ENCODE assay signal across 8 cellular contexts in the genomic region with DNA sequence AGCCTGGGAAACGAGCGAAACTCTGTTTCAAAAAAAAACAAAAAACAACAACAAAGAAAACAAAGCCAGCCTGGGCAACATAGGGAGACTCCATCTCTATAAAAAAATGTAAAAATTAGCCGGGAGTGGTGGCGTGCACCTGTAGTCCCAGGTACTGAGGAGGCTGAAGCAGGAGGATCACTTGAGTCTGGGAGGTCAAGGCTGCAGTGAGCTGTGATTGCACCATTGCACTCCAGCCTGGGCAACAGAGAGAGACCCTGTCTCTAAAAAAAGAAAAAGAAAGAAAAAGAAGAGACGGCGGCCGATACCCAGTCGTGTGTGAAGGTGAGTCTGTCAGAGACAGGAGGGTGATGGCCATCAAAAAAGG. TPM values are rescaled to one million over a fixed set of nuclear protein-coding genes. Genes with fewer than 3 reads are reported as not detected.
DNase-seq lines count a peak whose midpoint lies in the region; ATAC-seq and TF ChIP-seq lines count a peak whose summit lies in the region.
"Not testable (repeated sequence)": the region's sequence is repeated elsewhere in the genome, so short reads cannot be mapped to it uniquely, and the experiment has no call there.

No MANE protein-coding gene starts in this region.

- intact Hi-C loops in Panc1 (cut with micrococcal nuclease; ENCODE audit: unreplicated experiment) = not testable (repeated sequence)

- peaks cover 26 to 79% (median 58%) of the 10 kb centered on the region in 10 experiments for H3K4me1 ChIP-seq in BLaER1 treated with 17β-estradiol and CSF1 and Interleukin-3, amounts not matched to agents 10 nM and 100 nM
- H3K4me1 ChIP-seq in HEK293 (ENCODE audit: control insufficient read depth, insufficient read depth, low read length); Panc1 (ENCODE audit: control insufficient read depth, insufficient read depth, low read length); subcutaneous abdominal adipose tissue (ENCODE audit: control insufficient read depth in 5 of 5, insufficient read depth in 5 of 5, low read length in 5 of 5): not testable (repeated sequence)
- peaks cover 15% of the 10 kb centered on the region for H3K4me1 ChIP-seq in effector memory CD4-positive, alpha-beta T cell (ENCODE audit: control insufficient read depth, insufficient read depth, low read length, poor library complexity, severe bottlenecking)

- BruUV-seq in Panc1 (replicated peaks; lab: Mats Ljungman, UMichigan) = not testable (repeated sequence)

- peak overlapping the region in 8 of 11 experiments; percentile 49 to 70 (median 63); a peak in 15 of 22 replicates for H3K27ac ChIP-seq in BLaER1 treated with 17β-estradiol and CSF1 and Interleukin-3, amounts not matched to agents 10 nM and 100 nM
- H3K27ac ChIP-seq in HEK293 (ENCODE audit: extremely low read depth, low read depth, low read length); effector memory CD4-positive, alpha-beta T cell (ENCODE audit: insufficient read depth, low read length, poor library complexity, severe bottlenecking); subcutaneous abdominal adipose tissue (ENCODE audit: low read depth, low read length): not testable (repeated sequence)
- peak overlapping the region; percentile 82 for H3K27ac ChIP-seq in Panc1 (ENCODE audit: low read length)

- peak; percentile 2; the same call in 1 of the 2 replicates for ATAC-seq in Panc1

- H3K27me3 ChIP-seq in BLaER1 treated with 17β-estradiol and CSF1 and Interleukin-3, amounts not matched to agents 10 nM and 100 nM; Panc1 (ENCODE audit: control insufficient read depth, insufficient read depth, low read length); effector memory CD4-positive, alpha-beta T cell (replicated peaks; ENCODE audit: control insufficient read depth, insufficient read depth, low read length, poor library complexity, severe bottlenecking); subcutaneous abdominal adipose tissue (ENCODE audit: control insufficient read depth in 5 of 5, insufficient read depth in 4 of 5, low read length in 5 of 5): not testable (repeated sequence)

- TF ChIP-seq CTCF in HEK293 (tag by site-specific recombination; IDR thresholded peaks at IDR 0.05); Panc1 (IDR thresholded peaks at IDR 0.05); neural crest cell (conservative IDR thresholded peaks at IDR 0.05): not testable (repeated sequence)

- H3K36me3 Mint-ChIP-seq in activated naive CD4-positive, alpha-beta T cell treated with anti-CD3 and anti-CD28 coated beads, Interleukin-2, amount 10 ng/mL, durations not matched to agents 7 days and 5 days; immature natural killer cell; neural crest cell (ENCODE audit: low read depth): not testable (repeated sequence)

- not testable (repeated sequence) for H3K27me3 Mint-ChIP-seq in activated naive CD4-positive, alpha-beta T cell treated with anti-CD3 and anti-CD28 coated beads, Interleukin-2, amount 10 ng/mL, durations not matched to agents 7 days and 5 days; immature natural killer cell (ENCODE audit: low read depth in 3 of 3); neural crest cell (ENCODE audit: low read depth)

- not testable (repeated sequence) for H3K27ac Mint-ChIP-seq in activated naive CD4-positive, alpha-beta T cell treated with anti-CD3 and anti-CD28 coated beads, Interleukin-2, amount 10 ng/mL, durations not matched to agents 7 days and 5 days; neural crest cell (ENCODE audit: unreplicated experiment)
- H3K27ac Mint-ChIP-seq in immature natural killer cell = peak overlapping the region; percentile 38 to 88 (median 74)

- peak overlapping the region; percentile 53 to 74 (median 65) for H3K4me3 ChIP-seq in BLaER1 treated with 17β-estradiol and CSF1 and Interleukin-3, amounts not matched to agents 10 nM and 100 nM
- H3K4me3 ChIP-seq in HEK293 (ENCODE audit: low read depth, low read length) = peak overlapping the region; percentile 34
- peak overlapping the region; percentile 53 to 79 for H3K4me3 ChIP-seq in Panc1 (ENCODE audit: low read depth in 2 of 2, low read length in 2 of 2)
- peak overlapping the region; percentile 69 for H3K4me3 ChIP-seq in effector memory CD4-positive, alpha-beta T cell (ENCODE audit: insufficient read depth, low read depth, low read length, poor library complexity, severe bottlenecking)
- H3K4me3 ChIP-seq in subcutaneous abdominal adipose tissue (ENCODE audit: low read depth in 1 of 5, low read length in 5 of 5) = peak overlapping the region in 4 of 5 donors; percentile 59 to 79 (median 74)

- H3K4me1 Mint-ChIP-seq in activated naive CD4-positive, alpha-beta T cell treated with anti-CD3 and anti-CD28 coated beads, Interleukin-2, amount 10 ng/mL, durations not matched to agents 7 days and 5 days = peaks cover 28% of the 10 kb centered on the region
- not testable (repeated sequence) for H3K4me1 Mint-ChIP-seq in immature natural killer cell, neural crest cell

- CTCF ChIA-PET in HEK293 (lab: Yijun Ruan, JAX) (interaction anchor here (1.1 to 1.2 kb wide), 2 partner anchors 8 to 198 kb away, joined by 4 to 6 read pairs; no protein-coding TSS in a partner anchor), Panc1 (lab: Charles Lee) (interaction anchor here (0.6 to 0.9 kb wide), 3 partner anchors 21 to 246 kb away, joined by 4 read pairs; no protein-coding TSS in a partner anchor)
- CTCF ChIA-PET in activated naive CD4-positive, alpha-beta T cell treated with anti-CD3 and anti-CD28 coated beads, Interleukin-2, amount 10 ng/mL, durations not matched to agents 7 days and 5 days (lab: Charles Lee) = interaction anchor here (0.7 kb wide), 2 partner anchors 17 to 258 kb away, joined by 3 to 4 read pairs; no protein-coding TSS in a partner anchor

- not testable (repeated sequence) for DNase-seq in Panc1 (ENCODE audit: low read depth, low spot score); activated naive CD4-positive, alpha-beta T cell treated with anti-CD3 and anti-CD28 coated beads, Interleukin-2, amount 10 ng/mL, durations not matched to agents 7 days and 5 days; effector memory CD4-positive, alpha-beta T cell; immature natural killer cell; neural crest cell (ENCODE audit: low read depth, low spot score)

- in situ Hi-C loops in Panc1 (cut with HindIII; ENCODE audit: low pct_unique_long_range_greater_than_20kb, low sequenced_read_pairs) = not testable (repeated sequence)

- peaks cover 0 to 35% (median 9%) of the 10 kb centered on the region in 11 experiments; a peak in 12 of 22 replicates for H3K36me3 ChIP-seq in BLaER1 treated with 17β-estradiol and CSF1 and Interleukin-3, amounts not matched to agents 10 nM and 100 nM
- H3K36me3 ChIP-seq in HEK293 (ENCODE audit: control insufficient read depth in 2 of 2, insufficient read depth in 1 of 2, low read length in 2 of 2) = peaks cover 0 to 16% of the 10 kb centered on the region in 2 experiments; a peak in 2 of 3 replicates
- not testable (repeated sequence) for H3K36me3 ChIP-seq in Panc1 (ENCODE audit: control insufficient read depth, insufficient read depth, low read length); effector memory CD4-positive, alpha-beta T cell (ENCODE audit: control insufficient read depth, insufficient read depth, low read length)
- peaks cover 0 to 33% (median 24%) of the 10 kb centered on the region in 5 donors for H3K36me3 ChIP-seq in subcutaneous abdominal adipose tissue (ENCODE audit: control insufficient read depth in 5 of 5, insufficient read depth in 5 of 5, low read length in 5 of 5)

- POLR2A ChIA-PET in HEK293 (lab: Yijun Ruan, JAX); Panc1 (lab: Charles Lee): not testable (repeated sequence)

- H3K4me2 ChIP-seq in BLaER1 treated with 17β-estradiol and CSF1 and Interleukin-3, amounts not matched to agents 10 nM and 100 nM = peak overlapping the region; percentile 87 to 100 (median 96)

- H3K9me3 ChIP-seq in BLaER1 treated with 17β-estradiol and CSF1 and Interleukin-3, amounts not matched to agents 10 nM and 100 nM (replicated peaks in 1 of 11); HEK293 (ENCODE audit: control insufficient read depth, insufficient read depth, low read depth, low read length); Panc1 (ENCODE audit: control insufficient read depth, insufficient read depth, low read depth, low read length); effector memory CD4-positive, alpha-beta T cell (ENCODE audit: control insufficient read depth, low read length); subcutaneous abdominal adipose tissue (ENCODE audit: control insufficient read depth in 5 of 5, low read length in 5 of 5): not testable (repeated sequence)

- H4K20me1 ChIP-seq in BLaER1 treated with 17β-estradiol and CSF1 and Interleukin-3, amounts not matched to agents 10 nM and 100 nM = peaks cover 16 to 49% (median 31%) of the 10 kb centered on the region in 11 experiments; a peak in 20 of 22 replicates

- H3K4me3 Mint-ChIP-seq in activated naive CD4-positive, alpha-beta T cell treated with anti-CD3 and anti-CD28 coated beads, Interleukin-2, amount 10 ng/mL, durations not matched to agents 7 days and 5 days = peak overlapping the region; percentile 86
- peak overlapping the region; percentile 81 to 94 (median 92) for H3K4me3 Mint-ChIP-seq in immature natural killer cell
- H3K4me3 Mint-ChIP-seq in neural crest cell = peak overlapping the region; percentile 79

- not testable (repeated sequence) for H3K9me3 Mint-ChIP-seq in activated naive CD4-positive, alpha-beta T cell treated with anti-CD3 and anti-CD28 coated beads, Interleukin-2, amount 10 ng/mL, durations not matched to agents 7 days and 5 days; immature natural killer cell; neural crest cell

- peak overlapping the region; percentile 59 to 79 (median 73); a peak in 21 of 22 replicates for H3K9ac ChIP-seq in BLaER1 treated with 17β-estradiol and CSF1 and Interleukin-3, amounts not matched to agents 10 nM and 100 nM
- peak overlapping the region in 4 of 5 donors; percentile 51 to 69 (median 62) for H3K9ac ChIP-seq in subcutaneous abdominal adipose tissue (ENCODE audit: low read length in 5 of 5)

RNA-seq across cellular contexts. Expression of a gene that starts 27.2 kb away (rescaled TPM):
- 29.2 TPM for total RNA-seq in Panc1 (2021; ENCODE audit: unreplicated experiment)
- 23.0 TPM for polyA plus RNA-seq in Panc1 (2012; ENCODE audit: insufficient read length)
- 1 to 10 TPM in 1 of 3 donors, under 1 TPM in 1, not detected in 1; 0.18 to 2.3 TPM for polyA plus RNA-seq in immature natural killer cell
- total RNA-seq in neural crest cell = 18.7 and 19.3 TPM in 2 replicates

RNA-seq across cellular contexts. Expression of a gene that starts 44.0 kb away (rescaled TPM):
- total RNA-seq in Panc1 (2021; ENCODE audit: unreplicated experiment) (4,511 TPM), neural crest cell (4,381 and 4,551 TPM in 2 replicates)
- 7,753 TPM for polyA plus RNA-seq in Panc1 (2012; ENCODE audit: insufficient read length)
- over 10,000 TPM; 14,703 to 30,361 (median 21,806) TPM for polyA plus RNA-seq in immature natural killer cell
